In the genomic region with DNA sequence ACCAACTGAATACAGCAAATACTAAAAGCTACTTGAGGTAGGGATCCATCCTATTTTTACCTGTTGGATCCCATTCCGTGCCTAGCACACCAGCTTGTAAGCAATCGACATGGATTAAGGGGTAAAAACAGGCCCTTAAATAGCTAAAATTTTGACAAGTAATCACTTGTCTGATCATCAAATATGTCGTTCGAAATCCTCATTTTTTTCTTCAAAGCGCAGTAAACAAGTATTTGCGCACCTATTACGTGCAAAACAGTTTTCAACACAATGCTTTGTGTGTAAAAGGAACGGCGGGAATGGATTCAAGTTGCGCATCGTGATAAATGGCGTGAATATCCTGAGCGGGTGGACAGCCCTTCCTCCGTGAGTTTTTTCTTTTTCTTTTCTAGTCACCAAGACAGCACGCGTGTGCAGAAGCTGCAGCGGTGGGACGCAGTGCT, we compare ENCODE assay signal across 8 cellular contexts. TPM values are rescaled to one million over a fixed set of nuclear protein-coding genes. Genes with fewer than 3 reads are reported as not detected.
DNase-seq lines count a peak whose midpoint lies in the region; ATAC-seq, FAIRE-seq and TF ChIP-seq lines count a peak whose summit lies in the region.

No MANE protein-coding gene starts in this region.

- WGBS in endodermal cell (ENCODE audit: insufficient coverage in 1 of 2, insufficient read length in 1 of 2), 2 experiments, result 9 to 15% methylated on average over 11 to 18 of the region's 18 CpGs
- 2% methylated on average over 18 of the region's 18 CpGs for WGBS in pancreas, 2 donors

- intact Hi-C loops in Calu3 (cut with micrococcal nuclease; ENCODE audit: unreplicated experiment) (no loop called here), pancreas (cut with DNase I) (no loop called here), head of caudate nucleus (cut with DNase I) (loop anchor here (10.0 kb wide), 1 partner anchor 181 kb away; a partner anchor contains a TSS), sciatic nerve (cut with DNase I) (loop anchor here (10.0 kb wide), 1 partner anchor 61 kb away; no protein-coding TSS in a partner anchor)

- H3K27ac ChIP-seq in endodermal cell (ENCODE audit: low read depth, low read length), result peak overlapping the region; percentile 99
- H3K27ac ChIP-seq in pancreas, result peak overlapping the region; percentile 89 to 99 (median 93)

- H3K4me3 Mint-ChIP-seq in Calu3 (ENCODE audit: low read depth, unreplicated experiment) (peak overlapping the region; percentile 83), endodermal cell (peak overlapping the region; percentile 94)

- H3K27me3 Mint-ChIP-seq in Calu3 (ENCODE audit: unreplicated experiment), result no peaks in the 10 kb centered on the region
- H3K27me3 Mint-ChIP-seq in endodermal cell (ENCODE audit: insufficient read depth), result peaks cover 15% of the 10 kb centered on the region

- H3K9ac ChIP-seq in endodermal cell (ENCODE audit: extremely low read depth, low read length, poor library complexity, severe bottlenecking), result peak overlapping the region; percentile 89

- H3K4me1 ChIP-seq in endodermal cell (ENCODE audit: control insufficient read depth, insufficient read depth, low read length) (no peaks in the 10 kb centered on the region), pancreas (peaks cover 0 to 20% (median 11%) of the 10 kb centered on the region in 3 donors)

- TF ChIP-seq CTCF in Calu3 (IDR thresholded peaks at IDR 0.05; ENCODE audit: unreplicated experiment) (no peak), endodermal cell (conservative IDR thresholded peaks at IDR 0.05) (no peak), pancreas (IDR thresholded peaks at IDR 0.05) (no peak)

- H3K4me3 ChIP-seq in endodermal cell (ENCODE audit: low read length), result peak overlapping the region; percentile 99
- H3K4me3 ChIP-seq in pancreas, result peak overlapping the region; percentile 61 to 87 (median 82)

- H3K27me3 ChIP-seq in endodermal cell (ENCODE audit: control insufficient read depth, insufficient read depth, low read length, poor library complexity, severe bottlenecking) (no peaks in the 10 kb centered on the region), pancreas (no peaks in the 10 kb centered on the region)

- H3K36me3 ChIP-seq in endodermal cell (ENCODE audit: control insufficient read depth, insufficient read depth, low read length) (no peaks in the 10 kb centered on the region), pancreas (no peaks in the 10 kb centered on the region)

- CTCF ChIA-PET in Calu3 (lab: Charles Lee), result no interaction called here

- H3K36me3 Mint-ChIP-seq in Calu3 (ENCODE audit: insufficient read depth, unreplicated experiment) (peaks cover 36% of the 10 kb centered on the region), endodermal cell (ENCODE audit: low read depth) (no peaks in the 10 kb centered on the region)

- H3K9me3 Mint-ChIP-seq in Calu3 (ENCODE audit: low read depth, unreplicated experiment) (no peaks in the 10 kb centered on the region), endodermal cell (no peaks in the 10 kb centered on the region)

- DNase-seq in Calu3, result no peak
- peak; percentile 44 for DNase-seq in NCI-H748 treated with DMSO at 0.1 percent for 48 hours (lab: John Stamatoyannopoulos, UW)
- no peak for DNase-seq in endodermal cell
- DNase-seq in pancreas, result no peak
- DNase-seq in occipital lobe (lab: John Stamatoyannopoulos, UW), result no peak
- DNase-seq in NK-92 (lab: John Stamatoyannopoulos, UW; ENCODE audit: unreplicated experiment), result no peak
- DNase-seq in head of caudate nucleus, result no peak
- no peak for DNase-seq in sciatic nerve (ENCODE audit: low spot score)

- TSS peak; percentile 86 for BruUV-seq in Calu3 (replicated peaks; lab: Mats Ljungman, UMichigan)

- H3K4me1 Mint-ChIP-seq in Calu3 (ENCODE audit: low read depth, unreplicated experiment) (peaks cover 32% of the 10 kb centered on the region), endodermal cell (peaks cover 24% of the 10 kb centered on the region)

- H3K9me3 ChIP-seq in endodermal cell (ENCODE audit: control insufficient read depth, low read length) (no peaks in the 10 kb centered on the region), pancreas (no peaks in the 10 kb centered on the region)

- H3K27ac Mint-ChIP-seq in Calu3 (ENCODE audit: unreplicated experiment), result peak overlapping the region; percentile 60
- H3K27ac Mint-ChIP-seq in endodermal cell, result peak overlapping the region; percentile 94

- no peak for FAIRE-seq in pancreas (lab: Jason Lieb, UNC)

- no peak for ATAC-seq in pancreas
- ATAC-seq in sciatic nerve, result no peak

RNA-seq across cellular contexts. Expression of a gene that starts 1.4 kb away (rescaled TPM):
- total RNA-seq in Calu3 (2022) (12.5 and 14.8 TPM in 2 replicates), endodermal cell (10 to 100 TPM; 19.9 to 24.1 TPM), pancreas (10 to 100 TPM in 2 of 6 donors, 1 to 10 TPM in 4; 5.8 to 13.9 (median 7.0) TPM), occipital lobe (125 TPM), sciatic nerve (33.9 TPM)
- 24.6 TPM for polyA plus RNA-seq in endodermal cell (2013, experiment 1 of 2)
- polyA plus RNA-seq in endodermal cell (2013, experiment 2 of 2), result 17.5 TPM
- 1 to 10 TPM; 4.8 to 7.3 TPM for polyA plus RNA-seq in pancreas

Comparison
In these comparisons a context has a peak if more than half of its experiments do, and no peak if none do; other contexts are left out.
1. intact Hi-C loops: an anchor here in head of caudate nucleus (10.0 kb wide) and sciatic nerve (10.0 kb wide); none called in Calu3 and pancreas.